ENCODE assay signal across 13 cellular contexts in genomic region chr20:1323256-1323655, GRCh38. TPM values are rescaled to one million over a fixed set of nuclear protein-coding genes. Genes with fewer than 3 reads are reported as not detected.
DNase-seq lines count a peak whose midpoint lies in the region; ATAC-seq and TF ChIP-seq lines count a peak whose summit lies in the region.
"Had no signal": no experiment of that assay in that cellular context is flagged by ENCODE, and none has a peak within 500 bp of the region (broad histone marks: within the 10 kb centered on the region; RNA-seq: fewer than 3 reads in every experiment).

No MANE protein-coding gene starts in this region.

- intact Hi-C loops in ascending aorta (cut with DNase I) = loop anchor here (5.0 to 10.0 kb wide), 4 partner anchors 492 to 779 kb away; partner anchors contain the start of genes CSNK2A1, SIRPA and STK35

- H3K36me3 ChIP-seq in ascending aorta (no peaks in the 10 kb centered on the region), skeletal muscle satellite cell (ENCODE audit: insufficient read depth, low read length) (no peaks in the 10 kb centered on the region)

- no peak for ATAC-seq in GM21528 (IDR thresholded peaks at IDR 0.05; ENCODE audit: low FRiP score, unreplicated experiment)

- H3K27ac ChIP-seq in ascending aorta = peak overlapping the region; percentile 63 to 99

- TF ChIP-seq CTCF in ascending aorta (IDR thresholded peaks at IDR 0.05) = no peak

- no peaks in the 10 kb centered on the region for H3K9me3 ChIP-seq in ascending aorta
- no peaks in the 10 kb centered on the region for H3K9me3 ChIP-seq in skeletal muscle satellite cell (replicated peaks; ENCODE audit: low read length)

- H3K27me3 ChIP-seq in ascending aorta = no peaks in the 10 kb centered on the region
- no peaks in the 10 kb centered on the region for H3K27me3 ChIP-seq in skeletal muscle satellite cell (ENCODE audit: control insufficient read depth, insufficient read depth, low read length)

- peaks cover 0 to 30% of the 10 kb centered on the region in 2 donors for H3K4me1 ChIP-seq in ascending aorta
- peaks cover 66% of the 10 kb centered on the region for H3K4me1 ChIP-seq in skeletal muscle satellite cell (ENCODE audit: control insufficient read depth, insufficient read depth, low read length)

- DNase-seq in HCEC 1CT (peak; percentile 18), ascending aorta (ENCODE audit: low spot score in 2 of 2) (peak in 1 of 2 donors; percentile 60), hepatic stellate cell (ENCODE audit: low spot score) (peak; percentile 50), ureter (ENCODE audit: low spot score) (no peak), NCI-H1105 (lab: John Stamatoyannopoulos, UW) (no peak)
- DNase-seq in activated CD4-positive, alpha-beta T cell treated with anti-CD3 and anti-CD28 coated beads for 48 hours = no peak
- DNase-seq: activated B cell treated with CpG ODN at 0.5 μM for 24 hours, DMS153, H9, NCI-H146, OCI-M1 had no signal

- no peak overlapping the region for H3K4me3 ChIP-seq in ascending aorta
- H3K4me3 ChIP-seq in skeletal muscle satellite cell (ENCODE audit: low read length) = no peak overlapping the region

- H3K4me2 ChIP-seq in skeletal muscle satellite cell (ENCODE audit: low read length) = peak overlapping the region; percentile 49

- H3K9ac ChIP-seq in skeletal muscle satellite cell (ENCODE audit: low read depth, low read length) = peak overlapping the region; percentile 100

RNA-seq across cellular contexts. Expression of gene SDCBP2, which starts 5.7 kb away (rescaled TPM):
- not detected for total RNA-seq in ascending aorta
- 0.76 and 1.7 TPM in 2 replicates for total RNA-seq in skeletal muscle satellite cell (2012; rRNA removed)
- 15.2 TPM for total RNA-seq in ureter

RNA-seq across cellular contexts. Expression of gene SNPH, which starts 57.2 kb away (rescaled TPM):
- 10.4 TPM for total RNA-seq in ascending aorta
- 7.1 and 7.2 TPM in 2 replicates for total RNA-seq in skeletal muscle satellite cell (2012; rRNA removed)
- 6.0 TPM for total RNA-seq in ureter

Comparison
In these comparisons a context has a peak if more than half of its experiments do, and no peak if none do; other contexts are left out.
1. DNase-seq: peak in HCEC 1CT (single experiment) and hepatic stellate cell (single experiment); none in ureter (single experiment), activated CD4-positive, alpha-beta T cell treated with anti-CD3 and anti-CD28 coated beads for 48 hours (single experiment) and NCI-H1105 (single experiment).
2. RNA of gene SDCBP2, which starts 5.7 kb away (total RNA-seq): 15.2 TPM in ureter (single experiment); not detected in ascending aorta (single experiment); every median in the first group is over 10 times any median in the second.